1 cellular context compared by ENCODE assay signal in the genomic region with DNA sequence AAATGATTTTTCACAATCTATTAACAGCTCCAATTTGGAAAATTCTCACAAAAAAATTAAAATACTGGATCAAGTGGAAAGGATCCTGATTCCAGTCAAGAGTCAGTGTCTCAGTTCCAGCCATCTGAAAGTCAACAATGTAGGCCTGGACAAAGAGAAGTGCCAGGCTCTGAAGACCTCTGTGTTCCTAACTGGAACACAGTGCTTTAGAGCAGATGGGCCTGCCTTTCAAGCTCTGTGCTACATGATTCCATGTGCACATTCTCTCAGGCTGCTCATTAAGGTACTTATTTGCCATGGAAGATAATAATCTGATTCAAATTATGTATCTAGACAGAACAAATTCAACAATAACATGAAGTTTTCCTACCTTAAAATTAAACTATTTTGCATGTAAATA.
TF ChIP-seq lines count a peak whose summit lies in the region.

No MANE protein-coding gene starts in this region.

TF ChIP-seq in A549, 52 proteins besides CTCF, POLR2A, EP300 and RAD21 (continued from another document):
- no peak for TF ChIP-seq BHLHE40 (IDR thresholded peaks at IDR 0.05; ENCODE audit: low read depth, low read length)
- 0 out of 2 replicates have a peak, but pooled peaks have one; percentile 24 for TF ChIP-seq RFX5 (IDR thresholded peaks at IDR 0.05)
- TF ChIP-seq HOXB5 (CRISPR knock-in tag; IDR thresholded peaks at IDR 0.05), result peak; percentile 45; the same call in 1 of the 2 replicates
- TF ChIP-seq ATOH8 (CRISPR knock-in tag; IDR thresholded peaks at IDR 0.05; ENCODE audit: low read depth), result peak; percentile 94
- peak; percentile 60; the same call in 1 of the 2 replicates for TF ChIP-seq ZNF302 (CRISPR knock-in tag; IDR thresholded peaks at IDR 0.05)
